ENCODE assay signal across 8 cellular contexts in the genomic region with DNA sequence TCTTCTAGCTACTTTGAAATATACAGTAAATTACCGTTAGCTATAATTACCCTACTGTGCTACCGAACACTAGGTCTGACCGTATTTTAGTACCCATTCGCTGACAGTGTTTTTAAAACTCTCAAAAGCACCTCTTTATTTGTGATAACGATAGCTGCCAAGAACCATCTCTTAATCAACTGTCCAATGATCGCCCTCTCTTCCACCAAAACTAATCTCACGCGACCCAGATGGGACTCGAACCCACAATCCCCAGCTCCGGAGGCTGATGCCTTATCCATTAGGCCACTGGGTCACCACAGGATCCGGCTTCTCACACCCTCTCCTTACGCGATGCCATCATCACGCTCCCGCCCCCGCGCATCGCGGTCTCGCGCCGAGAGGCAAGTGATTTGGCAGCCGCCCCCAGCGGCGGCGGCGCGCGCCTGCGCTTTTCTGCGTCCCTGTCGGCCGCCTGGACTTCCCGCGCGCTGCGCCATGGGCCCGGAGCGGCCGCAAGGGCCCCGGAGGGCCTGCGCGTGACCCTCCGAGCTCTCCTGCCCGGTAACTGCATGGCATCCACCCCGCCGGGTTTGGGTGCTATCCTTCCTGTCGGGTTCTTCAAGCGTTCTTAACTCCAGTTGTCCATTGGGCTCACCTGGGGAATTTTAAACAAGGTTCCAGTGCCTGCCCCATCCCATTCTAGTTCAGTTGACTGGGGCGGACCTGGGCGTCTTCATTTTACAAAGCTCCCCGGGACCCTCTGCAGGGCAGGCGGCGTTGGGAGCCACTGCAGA. TPM values are rescaled to one million over a fixed set of nuclear protein-coding genes. Genes with fewer than 3 reads are reported as not detected.
DNase-seq lines count a peak whose midpoint lies in the region; ATAC-seq and TF ChIP-seq lines count a peak whose summit lies in the region.

No MANE protein-coding gene starts in this region.

- H3K9me2 ChIP-seq in OCI-LY1 (ENCODE audit: low read depth, low read length) = no peaks in the 10 kb centered on the region

- H3K4me1 ChIP-seq in OCI-LY1 (ENCODE audit: insufficient read depth, low read length, severe bottlenecking) (peaks cover 23% of the 10 kb centered on the region), mononuclear cell (ENCODE audit: insufficient read depth, low read length) (peaks cover 14% of the 10 kb centered on the region)

- H3K9ac ChIP-seq in OCI-LY1 (ENCODE audit: low read length) = peak overlapping the region; percentile 64

- no peaks in the 10 kb centered on the region for H3K79me2 ChIP-seq in OCI-LY1 (ENCODE audit: insufficient read depth, low read length)

- peak overlapping the region; percentile 64 for H3K4me2 ChIP-seq in OCI-LY1 (ENCODE audit: low read length)

- H3K27ac ChIP-seq in OCI-LY1 (ENCODE audit: low read depth, low read length, poor library complexity, severe bottlenecking) = no peak overlapping the region

- peak; percentile 28; the same call in 1 of the 2 replicates for TF ChIP-seq CTCF in OCI-LY1 (IDR thresholded peaks at IDR 0.05; ENCODE audit: low read length)
- TF ChIP-seq CTCF in epithelial cell of esophagus (IDR thresholded peaks at IDR 0.05; ENCODE audit: insufficient read depth, low read depth, low read length, missing control alignments) = peak; percentile 10

- no peaks in the 10 kb centered on the region for H3K27me3 ChIP-seq in OCI-LY1 (ENCODE audit: insufficient read depth, low read length)
- no peaks in the 10 kb centered on the region for H3K27me3 ChIP-seq in mononuclear cell (ENCODE audit: insufficient read depth, low read length)

- ATAC-seq in GM21528 (IDR thresholded peaks at IDR 0.05; ENCODE audit: low FRiP score, unreplicated experiment) = peak; percentile 90

- no peaks in the 10 kb centered on the region for H3F3A ChIP-seq in OCI-LY1 (ENCODE audit: insufficient read depth, low read length)

- no peaks in the 10 kb centered on the region for H4K20me1 ChIP-seq in OCI-LY1 (ENCODE audit: insufficient read depth, low read length)

- DNase-seq in DMS153 treated with DMSO at 0.1 percent for 48 hours (lab: John Stamatoyannopoulos, UW; ENCODE audit: unreplicated experiment) = peak; percentile 91
- DNase-seq in HuH-7.5 (ENCODE audit: low spot score) = peak; percentile 87
- DNase-seq in activated T-cell treated with anti-CD3 and anti-CD28 coated beads for 24 hours (ENCODE audit: low read depth) = peak; percentile 99
- peak; percentile 94 for DNase-seq in epithelial cell of esophagus (ENCODE audit: low read depth)
- peak; percentile 96 to 98 for DNase-seq in stimulated activated CD8-positive, alpha-beta memory T cell treated with anti-CD3 and anti-CD28 coated beads, Interleukin-2, amount 100 ng/mL, for 48 hours (ENCODE audit: low read depth in 2 of 2)

- H3K4me3 ChIP-seq in OCI-LY1 (ENCODE audit: low read depth, low read length, poor library complexity, severe bottlenecking) = peak overlapping the region; percentile 61
- peak overlapping the region; percentile 65 for H3K4me3 ChIP-seq in epithelial cell of esophagus (ENCODE audit: low read length)
- peak overlapping the region; percentile 62 for H3K4me3 ChIP-seq in mononuclear cell (ENCODE audit: low read length)

- no peaks in the 10 kb centered on the region for H3K36me3 ChIP-seq in OCI-LY1 (ENCODE audit: insufficient read depth, low read length)

- no peaks in the 10 kb centered on the region; the same call in 1 of the 2 replicates for H3K9me3 ChIP-seq in OCI-LY1 (ENCODE audit: low read length)
- no peaks in the 10 kb centered on the region for H3K9me3 ChIP-seq in mononuclear cell (ENCODE audit: low read depth, low read length)

- 0 out of 2 replicates have a peak overlapping the region, but pooled peaks have one; percentile 0 for H2AFZ ChIP-seq in OCI-LY1 (ENCODE audit: low read length)

RNA-seq across cellular contexts. Expression of gene KPNA2, which starts 15.7 kb away (rescaled TPM):
- total RNA-seq in mononuclear cell = 33.8 TPM

RNA-seq across cellular contexts. Expression of gene C17orf58, which starts 23.6 kb away (rescaled TPM):
- 2.1 TPM for total RNA-seq in mononuclear cell
